Comparison of ENCODE assay signal across 20 cellular contexts in the genomic region with DNA sequence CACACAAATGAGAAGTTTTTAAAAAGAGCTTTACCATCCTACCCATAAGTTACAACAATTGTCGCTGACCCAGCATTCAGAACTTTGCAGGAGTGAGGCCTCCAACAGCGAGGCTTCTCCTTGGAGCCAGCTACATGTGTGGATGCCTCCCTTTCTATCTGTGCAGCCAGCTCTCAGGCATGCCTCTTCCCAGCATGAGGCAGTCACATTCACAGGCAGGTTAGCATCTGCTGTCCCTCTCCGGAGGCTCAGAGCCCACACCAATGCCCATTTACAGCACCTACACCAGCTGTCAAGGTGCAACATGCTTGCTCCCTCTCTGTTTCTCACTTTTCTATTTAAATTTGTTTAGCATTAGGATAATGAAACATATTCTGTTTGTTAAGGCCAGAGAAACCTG.
"Had no signal": no experiment of that assay in that cellular context is flagged by ENCODE, and none has a peak within 500 bp of the region (broad histone marks: within the 10 kb centered on the region; RNA-seq: fewer than 3 reads in every experiment).

No MANE protein-coding gene starts in this region.

- H3K27me3 ChIP-seq: ovary had no signal

- H3K27ac ChIP-seq: colonic mucosa, esophagus squamous epithelium, ovary, right atrium auricular region, stomach, thoracic aorta, transverse colon had no signal

- H3K4me3 ChIP-seq: colonic mucosa, esophagus squamous epithelium, lung, ovary, right atrium auricular region, stomach, thoracic aorta, transverse colon had no signal

- DNase-seq: colonic mucosa; dermis blood vessel endothelial cell; esophagus squamous epithelium; foreskin fibroblast; head of caudate nucleus; hippocampal formation; left colon; left ventricle myocardium superior; mesenchymal stem cell; naive B cell; nucleus accumbens; ovary; small intestine; stimulated activated CD4-positive, alpha-beta T cell treated with anti-CD3 and anti-CD28 coated beads, Interleukin-12 subunit alpha, Interleukin-12 subunit beta, amount 100 ng/mL, for 4 hours; stimulated activated naive CD4-positive, alpha-beta T cell; stomach; transverse colon had no signal

- H3K9me3 ChIP-seq: colonic mucosa, esophagus squamous epithelium, ovary, right atrium auricular region, stomach, thoracic aorta, transverse colon had no signal

- H3K4me1 ChIP-seq: colonic mucosa, esophagus squamous epithelium, right atrium auricular region, stomach, transverse colon had no signal

- H3K36me3 ChIP-seq: colonic mucosa, esophagus squamous epithelium, ovary, right atrium auricular region, stomach, thoracic aorta, transverse colon had no signal
